ENCODE assay signal across 18 cellular contexts in the genomic region with DNA sequence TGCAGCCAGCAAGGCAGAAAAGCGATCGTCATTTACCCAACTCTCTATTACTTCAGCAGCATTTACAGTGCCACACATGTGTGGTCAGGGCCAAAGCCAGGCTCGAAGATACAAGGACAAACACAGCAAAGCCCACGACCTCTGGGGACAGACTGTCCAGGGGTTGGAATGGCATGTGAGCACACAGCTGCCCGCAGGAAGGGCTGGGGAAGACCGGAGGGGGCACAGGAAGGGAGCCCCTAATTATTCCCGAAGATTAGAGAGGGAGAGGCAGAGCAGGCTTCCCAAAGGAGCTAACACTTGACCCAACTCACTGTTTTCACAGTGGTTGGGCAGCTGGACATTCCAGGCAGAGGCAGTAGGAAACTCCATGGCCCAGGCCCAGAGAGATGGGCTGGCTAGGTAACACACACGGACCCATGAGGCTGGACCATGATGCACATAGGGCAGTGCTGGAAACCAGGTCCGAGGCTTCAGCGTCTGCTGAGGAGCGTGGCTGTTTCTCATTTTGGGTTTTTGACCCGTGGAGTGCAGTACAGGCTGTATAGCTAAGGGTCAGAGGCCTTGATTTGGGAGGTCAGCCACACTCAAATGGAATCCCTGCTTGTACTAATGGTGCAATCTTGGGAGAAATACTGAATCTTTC.
DNase-seq lines count a peak whose midpoint lies in the region; ATAC-seq and TF ChIP-seq lines count a peak whose summit lies in the region.
"Had no signal": no experiment of that assay in that cellular context is flagged by ENCODE, and none has a peak within 500 bp of the region (broad histone marks: within the 10 kb centered on the region; RNA-seq: fewer than 3 reads in every experiment).

No MANE protein-coding gene starts in this region.

- H3K9me3 Mint-ChIP-seq in activated CD8-positive, alpha-beta T cell treated with anti-CD3 and anti-CD28 coated beads for 36 hours, result peaks cover 8% of the 10 kb centered on the region
- H3K9me3 Mint-ChIP-seq in naive thymus-derived CD4-positive, alpha-beta T cell, result peaks cover 0 to 2% (median 0%) of the 10 kb centered on the region in 11 donors
- H3K9me3 Mint-ChIP-seq in stimulated activated naive B cell treated with anti-CD40 and anti-IgM and Interleukin-4, amounts not matched to agents 10 μg/mL and 1 μg/mL and 100 μg/mL, for 72 hours, result no peaks in the 10 kb centered on the region

- ATAC-seq in Right ventricle myocardium inferior (no peak), right cardiac atrium (no peak)
- no peak for ATAC-seq in activated CD8-positive, alpha-beta T cell treated with anti-CD3 and anti-CD28 coated beads for 36 hours
- ATAC-seq in naive thymus-derived CD4-positive, alpha-beta T cell, result no peak
- ATAC-seq in stimulated activated naive B cell treated with anti-CD40 and anti-IgM and Interleukin-4, amounts not matched to agents 10 μg/mL and 1 μg/mL and 100 μg/mL, for 72 hours (replicated peaks), result no peak
- ATAC-seq: gastroesophageal sphincter, K562 had no signal

- peaks cover 4% of the 10 kb centered on the region for H3K4me1 ChIP-seq in right cardiac atrium (ENCODE audit: control insufficient read depth, insufficient read depth, low read length)
- H3K4me1 ChIP-seq in naive thymus-derived CD4-positive, alpha-beta T cell (ENCODE audit: control insufficient read depth in 2 of 2, insufficient read depth in 2 of 2, low read length in 2 of 2), result peaks cover 45 to 89% of the 10 kb centered on the region in 2 donors
- H3K4me1 ChIP-seq: gastroesophageal sphincter, parathyroid adenoma, sigmoid colon, tibial artery had no signal

- intact Hi-C loops in Right ventricle myocardium inferior (cut with DNase I), result no loop called here
- intact Hi-C loops in right cardiac atrium (cut with DNase I), result no loop called here
- intact Hi-C loops in activated CD8-positive, alpha-beta T cell treated with anti-CD3 and anti-CD28 coated beads for 36 hours (cut with micrococcal nuclease), result no loop called here
- intact Hi-C loops in naive thymus-derived CD4-positive, alpha-beta T cell (cut with micrococcal nuclease), result loop anchor here (1.0 to 5.0 kb wide), 7 partner anchors 66 to 709 kb away; no protein-coding TSS in a partner anchor

- H3K4me3 ChIP-seq in right cardiac atrium (ENCODE audit: low read length), result no peak overlapping the region
- peak overlapping the region; percentile 28 for H3K4me3 ChIP-seq in naive thymus-derived CD4-positive, alpha-beta T cell (ENCODE audit: low read length)
- H3K4me3 ChIP-seq: gastroesophageal sphincter, K562, sigmoid colon, tibial artery had no signal

- H3K4me1 Mint-ChIP-seq in activated CD8-positive, alpha-beta T cell treated with anti-CD3 and anti-CD28 coated beads for 36 hours (ENCODE audit: low read depth), result peaks cover 80% of the 10 kb centered on the region
- H3K4me1 Mint-ChIP-seq in naive thymus-derived CD4-positive, alpha-beta T cell, result peaks cover 57 to 99% (median 90%) of the 10 kb centered on the region in 7 donors
- H3K4me1 Mint-ChIP-seq in stimulated activated naive B cell treated with anti-CD40 and anti-IgM and Interleukin-4, amounts not matched to agents 10 μg/mL and 1 μg/mL and 100 μg/mL, for 72 hours, result peaks cover 39 to 53% of the 10 kb centered on the region in 2 donors

- POLR2A ChIA-PET in activated CD8-positive, alpha-beta T cell treated with anti-CD3 and anti-CD28 coated beads for 36 hours (lab: Charles Lee), result interaction anchor here (0.6 to 2.1 kb wide), 5 partner anchors 8 to 179 kb away, joined by 3 to 7 read pairs (median 6); no protein-coding TSS in a partner anchor
- POLR2A ChIA-PET in naive thymus-derived CD4-positive, alpha-beta T cell (lab: Charles Lee), result interaction anchor here (0.8 to 1.8 kb wide), 5 partner anchors 8 to 299 kb away, joined by 3 to 19 read pairs (median 4); no protein-coding TSS in a partner anchor

- peaks cover 7% of the 10 kb centered on the region for H3K36me3 Mint-ChIP-seq in activated CD8-positive, alpha-beta T cell treated with anti-CD3 and anti-CD28 coated beads for 36 hours (ENCODE audit: low read depth)
- peaks cover 0 to 8% (median 0%) of the 10 kb centered on the region in 5 donors for H3K36me3 Mint-ChIP-seq in naive thymus-derived CD4-positive, alpha-beta T cell
- H3K36me3 Mint-ChIP-seq in stimulated activated naive B cell treated with anti-CD40 and anti-IgM and Interleukin-4, amounts not matched to agents 10 μg/mL and 1 μg/mL and 100 μg/mL, for 72 hours, result no peaks in the 10 kb centered on the region

- 68% methylated on average over 12 of the region's 12 CpGs for WGBS in right cardiac atrium

- peak overlapping the region; percentile 92 for H3K27ac Mint-ChIP-seq in activated CD8-positive, alpha-beta T cell treated with anti-CD3 and anti-CD28 coated beads for 36 hours
- H3K27ac Mint-ChIP-seq in naive thymus-derived CD4-positive, alpha-beta T cell, result peak overlapping the region; percentile 91 to 100 (median 96)
- H3K27ac Mint-ChIP-seq in stimulated activated naive B cell treated with anti-CD40 and anti-IgM and Interleukin-4, amounts not matched to agents 10 μg/mL and 1 μg/mL and 100 μg/mL, for 72 hours, result peak overlapping the region; percentile 48

- no peak overlapping the region for H3K27ac ChIP-seq in right cardiac atrium (ENCODE audit: low read length)
- peak overlapping the region; percentile 71 for H3K27ac ChIP-seq in naive thymus-derived CD4-positive, alpha-beta T cell (ENCODE audit: low read depth, low read length)
- H3K27ac ChIP-seq: gastroesophageal sphincter, parathyroid adenoma, sigmoid colon, tibial artery had no signal

- CTCF ChIA-PET in activated CD8-positive, alpha-beta T cell treated with anti-CD3 and anti-CD28 coated beads for 36 hours (lab: Charles Lee), result interaction anchor here (1.3 kb wide), 1 partner anchor 179 kb away, joined by 3 read pairs; no protein-coding TSS in a partner anchor
- CTCF ChIA-PET in naive thymus-derived CD4-positive, alpha-beta T cell (lab: Charles Lee), result interaction anchor here (0.6 to 1.7 kb wide), 4 partner anchors 17 to 105 kb away, joined by 3 read pairs; no protein-coding TSS in a partner anchor

- no peak overlapping the region for H3K4me3 Mint-ChIP-seq in activated CD8-positive, alpha-beta T cell treated with anti-CD3 and anti-CD28 coated beads for 36 hours
- peak overlapping the region in 6 of 10 donors; percentile 73 to 88 (median 78) for H3K4me3 Mint-ChIP-seq in naive thymus-derived CD4-positive, alpha-beta T cell
- H3K4me3 Mint-ChIP-seq in stimulated activated naive B cell treated with anti-CD40 and anti-IgM and Interleukin-4, amounts not matched to agents 10 μg/mL and 1 μg/mL and 100 μg/mL, for 72 hours, result no peak overlapping the region

- H3K36me3 ChIP-seq in naive thymus-derived CD4-positive, alpha-beta T cell (ENCODE audit: control insufficient read depth in 2 of 3, insufficient read depth in 3 of 3, low read length in 3 of 3), result no peaks in the 10 kb centered on the region
- H3K36me3 ChIP-seq: gastroesophageal sphincter, sigmoid colon, tibial artery had no signal

- no peak for TF ChIP-seq CTCF in activated CD8-positive, alpha-beta T cell treated with anti-CD3 and anti-CD28 coated beads for 36 hours (IDR thresholded peaks at IDR 0.05)

- DNase-seq in Right ventricle myocardium inferior (ENCODE audit: missing footprints) (peak; percentile 48), right cardiac atrium (no peak), NCI-H446 treated with DMSO at 0.1 percent for 48 hours (lab: John Stamatoyannopoulos, UW) (no peak), NCI-H1048 (lab: John Stamatoyannopoulos, UW) (no peak)
- DNase-seq in activated CD8-positive, alpha-beta T cell treated with anti-CD3 and anti-CD28 coated beads for 36 hours, result no peak
- no peak for DNase-seq in naive thymus-derived CD4-positive, alpha-beta T cell
- DNase-seq in stimulated activated naive B cell treated with anti-CD40 and anti-IgM and Interleukin-4, amounts not matched to agents 10 μg/mL and 1 μg/mL and 100 μg/mL, for 72 hours, result no peak
- DNase-seq: DMS53; H7; kidney glomerular epithelial cell; NCI-H748 treated with DMSO at 0.1 percent for 48 hours; sigmoid colon; stimulated activated naive CD4-positive, alpha-beta T cell treated with Interleukin-2 at 50 U/mL for 16 hours; SW 1271; tibial artery had no signal

- no peaks in the 10 kb centered on the region for H3K27me3 Mint-ChIP-seq in activated CD8-positive, alpha-beta T cell treated with anti-CD3 and anti-CD28 coated beads for 36 hours
- H3K27me3 Mint-ChIP-seq in naive thymus-derived CD4-positive, alpha-beta T cell, result no peaks in the 10 kb centered on the region
- H3K27me3 Mint-ChIP-seq in stimulated activated naive B cell treated with anti-CD40 and anti-IgM and Interleukin-4, amounts not matched to agents 10 μg/mL and 1 μg/mL and 100 μg/mL, for 72 hours, result no peaks in the 10 kb centered on the region

- no peaks in the 10 kb centered on the region for H3K27me3 ChIP-seq in right cardiac atrium (ENCODE audit: control insufficient read depth, insufficient read depth)
- no peaks in the 10 kb centered on the region for H3K27me3 ChIP-seq in naive thymus-derived CD4-positive, alpha-beta T cell (ENCODE audit: control insufficient read depth in 2 of 2, insufficient read depth in 2 of 2, low read length in 2 of 2)
- H3K27me3 ChIP-seq: gastroesophageal sphincter, sigmoid colon, tibial artery had no signal

- H3K9me3 ChIP-seq in right cardiac atrium (ENCODE audit: control insufficient read depth, low read length), result no peaks in the 10 kb centered on the region
- no peaks in the 10 kb centered on the region for H3K9me3 ChIP-seq in naive thymus-derived CD4-positive, alpha-beta T cell (ENCODE audit: control insufficient read depth in 2 of 3, low read length in 3 of 3)
- H3K9me3 ChIP-seq: gastroesophageal sphincter, sigmoid colon, tibial artery had no signal

Comparison
In these comparisons a context has a peak if more than half of its experiments do, and no peak if none do; other contexts are left out.
1. H3K4me3 Mint-ChIP-seq: peak in naive thymus-derived CD4-positive, alpha-beta T cell (6 of 10); none in activated CD8-positive, alpha-beta T cell treated with anti-CD3 and anti-CD28 coated beads for 36 hours (single experiment) and stimulated activated naive B cell treated with anti-CD40 and anti-IgM and Interleukin-4, amounts not matched to agents 10 μg/mL and 1 μg/mL and 100 μg/mL, for 72 hours (0 of 2).
2. intact Hi-C loops: an anchor here in naive thymus-derived CD4-positive, alpha-beta T cell (1.0 to 5.0 kb wide); none called in Right ventricle myocardium inferior, right cardiac atrium and activated CD8-positive, alpha-beta T cell treated with anti-CD3 and anti-CD28 coated beads for 36 hours.
3. Peak in every context shown above with its lines, with median percentiles within 50 percentile points of each other: H3K27ac Mint-ChIP-seq.